In the genomic region with DNA sequence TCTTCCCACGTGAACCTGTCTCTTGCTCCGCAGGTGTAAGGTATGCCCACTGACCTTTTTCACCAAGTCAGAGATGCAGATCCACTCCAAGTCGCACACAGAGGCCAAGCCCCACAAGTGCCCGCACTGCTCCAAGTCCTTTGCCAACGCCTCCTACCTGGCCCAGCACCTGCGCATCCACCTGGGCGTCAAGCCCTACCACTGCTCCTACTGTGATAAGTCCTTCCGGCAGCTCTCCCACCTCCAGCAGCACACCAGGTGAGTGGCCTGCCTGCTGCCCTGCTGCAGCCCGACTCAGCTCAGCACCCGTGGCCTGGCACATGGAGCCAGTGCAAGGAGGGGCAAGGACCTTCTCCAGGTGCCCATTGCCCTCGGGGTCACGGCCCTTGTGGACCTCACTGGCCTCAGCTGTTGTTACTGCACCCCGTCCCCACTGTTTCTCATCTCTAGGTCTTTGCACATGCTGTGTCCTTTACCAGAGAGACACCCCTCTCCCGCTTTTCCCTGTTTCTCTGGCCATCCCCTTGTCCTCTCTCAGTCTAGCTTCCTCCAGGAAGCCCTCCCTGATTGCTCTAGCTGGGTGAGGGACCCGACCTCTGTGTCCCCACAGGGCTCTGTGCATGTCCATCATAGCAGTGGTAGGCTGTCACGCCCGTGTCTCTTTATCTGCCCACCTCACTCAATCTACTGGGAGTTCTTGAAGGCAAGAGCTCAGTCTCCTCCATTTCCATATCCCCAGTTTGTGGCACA, we compare ENCODE assay signal across 22 cellular contexts. TPM values are rescaled to one million over a fixed set of nuclear protein-coding genes. Genes with fewer than 3 reads are reported as not detected.
DNase-seq lines count a peak whose midpoint lies in the region; ATAC-seq and TF ChIP-seq lines count a peak whose summit lies in the region.
"Had no signal": no experiment of that assay in that cellular context is flagged by ENCODE, and none has a peak within 500 bp of the region (broad histone marks: within the 10 kb centered on the region; RNA-seq: fewer than 3 reads in every experiment).

No MANE protein-coding gene starts in this region.

- TF ChIP-seq POLR2A in right lobe of liver (IDR thresholded peaks at IDR 0.05), result no peak
- no peak for TF ChIP-seq POLR2A in sigmoid colon (IDR thresholded peaks at IDR 0.05)

- no peaks in the 10 kb centered on the region for H3K79me2 ChIP-seq in H9 (ENCODE audit: insufficient read depth, low read length)

- H2BK120ac ChIP-seq in H9 (ENCODE audit: low read depth, low read length, poor library complexity, severe bottlenecking), result no peak overlapping the region

- no peak overlapping the region for H4K91ac ChIP-seq in H9 (ENCODE audit: insufficient read length, low read depth, low read length)

- no peak overlapping the region for H3K4me3 Mint-ChIP-seq in H9

- H3K27ac ChIP-seq in H9 (ENCODE audit: insufficient read length, low read depth, low read length) (no peak overlapping the region), RWPE2 (ENCODE audit: poor library complexity, severe bottlenecking) (no peak overlapping the region), right lobe of liver (no peak overlapping the region), sigmoid colon (no peak overlapping the region)
- H3K27ac ChIP-seq: C4-2B had no signal

- H3K36me3 ChIP-seq in RWPE2 (ENCODE audit: low read depth) (peaks cover 32% of the 10 kb centered on the region), right lobe of liver (peaks cover 0 to 41% (median 4%) of the 10 kb centered on the region in 4 donors), sigmoid colon (peaks cover 13 to 83% (median 34%) of the 10 kb centered on the region in 4 donors)

- no peaks in the 10 kb centered on the region for H3K23me2 ChIP-seq in H9 (ENCODE audit: insufficient read length, low read depth, low read length, poor library complexity, severe bottlenecking)

- H3K23ac ChIP-seq in H9 (ENCODE audit: insufficient read length, low read depth, low read length), result no peak overlapping the region

- no peaks in the 10 kb centered on the region for H3K9me3 ChIP-seq in H9 (ENCODE audit: control insufficient read depth, low read depth, low read length)
- no peaks in the 10 kb centered on the region for H3K9me3 ChIP-seq in RWPE2 (ENCODE audit: severe bottlenecking)
- no peaks in the 10 kb centered on the region for H3K9me3 ChIP-seq in right lobe of liver
- no peaks in the 10 kb centered on the region for H3K9me3 ChIP-seq in sigmoid colon
- H3K9me3 ChIP-seq: SK-N-SH had no signal

- no peak for TF ChIP-seq EP300 in sigmoid colon (IDR thresholded peaks at IDR 0.05)

- no peak overlapping the region for H2BK15ac ChIP-seq in H9 (ENCODE audit: low read depth, low read length)

- H3K79me1 ChIP-seq in H9 (ENCODE audit: insufficient read depth, low read depth, low read length, poor library complexity, severe bottlenecking), result no peaks in the 10 kb centered on the region

- H3K4ac ChIP-seq in H9 (ENCODE audit: low read depth, low read length), result no peak overlapping the region

- no peak overlapping the region for H3K18ac ChIP-seq in H9 (ENCODE audit: insufficient read length, low read depth, low read length)

- no peak for TF ChIP-seq CTCF in H9 (conservative IDR thresholded peaks at IDR 0.05)
- TF ChIP-seq CTCF in RWPE2 (IDR thresholded peaks at IDR 0.05; ENCODE audit: poor library complexity, severe bottlenecking), result no peak
- no peak for TF ChIP-seq CTCF in right lobe of liver (IDR thresholded peaks at IDR 0.05)
- no peak for TF ChIP-seq CTCF in sigmoid colon (IDR thresholded peaks at IDR 0.05)

- H2BK12ac ChIP-seq in H9 (ENCODE audit: insufficient read length, low read depth, low read length), result no peak overlapping the region

- no peak overlapping the region for H3K4me3 ChIP-seq in RWPE2 (ENCODE audit: severe bottlenecking)
- no peak overlapping the region for H3K4me3 ChIP-seq in right lobe of liver
- H3K4me3 ChIP-seq in sigmoid colon, result no peak overlapping the region

- no peaks in the 10 kb centered on the region for H3K27me3 Mint-ChIP-seq in H9 (ENCODE audit: low read depth)

- H3K56ac ChIP-seq in H9 (ENCODE audit: insufficient read length, low read depth, low read length), result no peak overlapping the region

- H3K27ac Mint-ChIP-seq in H9, result peak overlapping the region in 2 of 3 experiments; percentile 67 to 70; a peak in 3 of 7 replicates

- no peak overlapping the region for H3T11ph ChIP-seq in H9 (ENCODE audit: low read length)

- no peak overlapping the region for H4K5ac ChIP-seq in H9 (ENCODE audit: insufficient read length, low read depth, low read length)

- H2AK5ac ChIP-seq in H9 (ENCODE audit: insufficient read length, low read length), result no peak overlapping the region

- H3K4me1 ChIP-seq in H9 (ENCODE audit: insufficient read depth, low read length) (no peaks in the 10 kb centered on the region), RWPE2 (ENCODE audit: insufficient read depth, poor library complexity, severe bottlenecking) (no peaks in the 10 kb centered on the region), right lobe of liver (no peaks in the 10 kb centered on the region), sigmoid colon (no peaks in the 10 kb centered on the region)

- H3K9me3 Mint-ChIP-seq in H9, result no peaks in the 10 kb centered on the region

- H3K27me3 ChIP-seq in H9 (ENCODE audit: insufficient read depth, low read length) (no peaks in the 10 kb centered on the region), RWPE2 (ENCODE audit: insufficient read depth, poor library complexity, severe bottlenecking) (no peaks in the 10 kb centered on the region), right lobe of liver (no peaks in the 10 kb centered on the region), sigmoid colon (no peaks in the 10 kb centered on the region)

- H3K9ac ChIP-seq in H9 (ENCODE audit: extremely low read depth, insufficient read length, low read length), result no peak overlapping the region
- H3K9ac ChIP-seq: SK-N-SH had no signal

- H4K20me1 ChIP-seq in H9 (ENCODE audit: control insufficient read depth, insufficient read depth, insufficient read length), result no peaks in the 10 kb centered on the region

- ATAC-seq in RWPE2 (ENCODE audit: low read depth) (no peak), right lobe of liver (no peak)
- ATAC-seq: HCT116 had no signal

- intact Hi-C loops in right lobe of liver (cut with DNase I), result no loop called here
- intact Hi-C loops in sigmoid colon (cut with DNase I), result no loop called here

- H3K14ac ChIP-seq in H9 (ENCODE audit: insufficient read depth, low read length), result no peak overlapping the region

- peaks cover 13 to 53% (median 51%) of the 10 kb centered on the region in 3 experiments; a peak in 6 of 7 replicates for H3K36me3 Mint-ChIP-seq in H9 (ENCODE audit: insufficient read depth in 1 of 3, low read depth in 3 of 3)

- H2BK5ac ChIP-seq in H9 (ENCODE audit: insufficient read length, low read length), result no peak overlapping the region

- H2BK20ac ChIP-seq in H9 (ENCODE audit: low read depth, low read length, poor library complexity, severe bottlenecking), result no peak overlapping the region

- no peak overlapping the region for H2AFZ ChIP-seq in H9 (ENCODE audit: low read length)

- peaks cover 0 to 2% of the 10 kb centered on the region in 2 experiments; a peak in 1 of 4 replicates for H3K4me1 Mint-ChIP-seq in H9

- WGBS in H9 (ENCODE audit: extremely low coverage, insufficient read length, low lambda C conversion rate), result no CpG with 5 or more reads among the region's 17 CpGs
- 85% methylated on average over 4 of the region's 17 CpGs for WGBS in right lobe of liver (ENCODE audit: insufficient coverage, low coverage, low lambda C conversion rate, missing lambda C conversion rate)
- 93 to 96% methylated on average over 17 of the region's 17 CpGs for WGBS in sigmoid colon, 2 donors

- no peak overlapping the region for H4K8ac ChIP-seq in H9 (replicated peaks; ENCODE audit: insufficient read length, low read depth, low read length)

- DNase-seq in H9 (no peak), RWPE2 (ENCODE audit: low spot score) (peak; percentile 33), right lobe of liver (peak in 2 of 3 donors; percentile 32 to 33), sigmoid colon (peak; percentile 56), HK-2 (ENCODE audit: unreplicated experiment) (no peak), mucosa of gallbladder (ENCODE audit: low spot score) (no peak), DMS53 (lab: John Stamatoyannopoulos, UW) (no peak)
- DNase-seq: ACHN, DND-41, KG1, MV-4-11, NCI-H1694 treated with DMSO at 0.1 percent for 48 hours, NCI-H2227 treated with DMSO at 0.1 percent for 48 hours, NCI-H510A treated with DMSO at 0.1 percent for 48 hours, NCI-H82, OCI-M1, SHP77 treated with DMSO at 0.1 percent for 48 hours, SK-N-SH had no signal

- H3K4me2 ChIP-seq in H9 (ENCODE audit: insufficient read depth, insufficient read length, low read length), result no peak overlapping the region
- H3K4me2 ChIP-seq: SK-N-SH had no signal

RNA-seq across cellular contexts. Expression of gene ZNF362, which starts 25.4 kb away (rescaled TPM):
- total RNA-seq in H9 (2021) (18.7 and 19.4 TPM in 2 replicates), right lobe of liver (1 to 10 TPM; 3.4 to 8.4 (median 7.0) TPM), sigmoid colon (10 to 100 TPM; 11.2 to 18.8 (median 15.9) TPM), mucosa of gallbladder (39.9 TPM)
- polyA plus RNA-seq in sigmoid colon, result 1 to 10 TPM; 3.5 to 9.3 (median 5.4) TPM

RNA-seq across cellular contexts. Expression of gene A3GALT2, which starts 39.2 kb away (rescaled TPM):
- total RNA-seq in H9 (2021) (not detected in 2 replicates), right lobe of liver (not detected), sigmoid colon (not detected), mucosa of gallbladder (not detected)
- not detected for polyA plus RNA-seq in sigmoid colon
- total RNA-seq: G401, RPMI7951 had no signal

Comparison
In these comparisons a context has a peak if more than half of its experiments do, and no peak if none do; other contexts are left out.
1. DNase-seq: peak in RWPE2 (single experiment), right lobe of liver (2 of 3) and sigmoid colon (single experiment); none in H9 (single experiment), HK-2 (single experiment), mucosa of gallbladder (single experiment) and DMS53 (single experiment).